Comparison of ENCODE assay signal across 18 cellular contexts in genomic region chr5:122967085-122967484, GRCh38.
DNase-seq lines count a peak whose midpoint lies in the region; ATAC-seq, FAIRE-seq and TF ChIP-seq lines count a peak whose summit lies in the region.
"Had no signal": no experiment of that assay in that cellular context is flagged by ENCODE, and none has a peak within 500 bp of the region (broad histone marks: within the 10 kb centered on the region; RNA-seq: fewer than 3 reads in every experiment).

No MANE protein-coding gene starts in this region.

- RAD21 ChIA-PET in GM12878 (lab: Charles Lee; ENCODE audit: unreplicated experiment): no interaction called here

- intact Hi-C loops in GM12878 (cut with micrococcal nuclease; ENCODE audit: unreplicated experiment) (no loop called here), mammary epithelial cell (cut with micrococcal nuclease) (no loop called here)

- no peaks in the 10 kb centered on the region for H3K36me3 ChIP-seq in GM12878 (ENCODE audit: control insufficient read depth in 2 of 2, insufficient read depth in 2 of 2, low read length in 1 of 2)
- H3K36me3 ChIP-seq in mammary epithelial cell (ENCODE audit: insufficient read depth, low read length): no peaks in the 10 kb centered on the region

- H3K9ac ChIP-seq in GM12878 (ENCODE audit: control insufficient read depth, insufficient read depth, low read length) (no peak overlapping the region), mammary epithelial cell (ENCODE audit: insufficient read depth, low read length) (no peak overlapping the region)

- H3K27me3 ChIP-seq in GM12878 (replicated peaks in 1 of 2; ENCODE audit: control insufficient read depth in 2 of 2, insufficient read depth in 2 of 2, low read length in 1 of 2) (no peaks in the 10 kb centered on the region), mammary epithelial cell (ENCODE audit: insufficient read depth, low read length) (no peaks in the 10 kb centered on the region)

- H3K9me3 ChIP-seq in GM12878 (replicated peaks; ENCODE audit: control insufficient read depth, insufficient read depth, low read length): no peaks in the 10 kb centered on the region
- no peaks in the 10 kb centered on the region for H3K9me3 ChIP-seq in mammary epithelial cell (replicated peaks; ENCODE audit: insufficient read depth, low read length)

- H4K20me1 ChIP-seq in GM12878 (ENCODE audit: control insufficient read depth, insufficient read depth): no peaks in the 10 kb centered on the region
- H4K20me1 ChIP-seq in mammary epithelial cell (ENCODE audit: insufficient read depth, low read length): no peaks in the 10 kb centered on the region

- SMC1A ChIA-PET in GM12878 (lab: Charles Lee; ENCODE audit: uncharacterized antibody, unreplicated experiment): interaction anchor here (1.2 kb wide), 1 partner anchor 18 kb away, joined by 4 read pairs; no protein-coding TSS in a partner anchor

- peaks cover 10% of the 10 kb centered on the region for H3K4me1 Mint-ChIP-seq in progenitor cell of endocrine pancreas (ENCODE audit: low read depth)
- H3K4me1 Mint-ChIP-seq: activated T-helper 17 cell treated with anti-CD3 and anti-CD28 coated beads, Interleukin-2, amount 50 U/mL, for 72 hours; central memory CD8-positive, alpha-beta T cell; stimulated activated naive CD8-positive, alpha-beta T cell treated with anti-CD3 and anti-CD28 coated beads, Interleukin-15, amount 100 ng/mL, for 72 hours had no signal

- no peak for TF ChIP-seq EP300 in GM12878 (IDR thresholded peaks at IDR 0.05; ENCODE audit: borderline replicate concordance in 1 of 2, control insufficient read depth in 1 of 2, low read depth in 2 of 2, low read length in 2 of 2)

- no peaks in the 10 kb centered on the region for H3K36me3 Mint-ChIP-seq in progenitor cell of endocrine pancreas (ENCODE audit: insufficient read depth)

- BruUV-seq in GM12878 (replicated peaks; lab: Mats Ljungman, UMichigan): no TSS peak
- BruUV-seq in mammary epithelial cell (replicated peaks; lab: Mats Ljungman, UMichigan): no TSS peak

- H3K9me3 Mint-ChIP-seq in progenitor cell of endocrine pancreas (ENCODE audit: low read depth): no peaks in the 10 kb centered on the region
- H3K9me3 Mint-ChIP-seq: central memory CD8-positive, alpha-beta T cell; HFFc6; stimulated activated naive CD8-positive, alpha-beta T cell treated with anti-CD3 and anti-CD28 coated beads, Interleukin-15, amount 100 ng/mL, for 72 hours had no signal

- POLR2A ChIA-PET in GM12878 (lab: Charles Lee): interaction anchor here (0.6 kb wide), 1 partner anchor 271 kb away, joined by 7 read pairs; no protein-coding TSS in a partner anchor

- TF ChIP-seq RAD21 in GM12878 (IDR thresholded peaks at IDR 0.05; ENCODE audit: insufficient read depth, low read depth, low read length): no peak

- in situ Hi-C loops in GM12878 (cut with MboI) (no loop called here), mammary epithelial cell (cut with MboI; ENCODE audit: low sequenced_read_pairs in 2 of 2) (no loop called here)

- DNase-seq in GM12878 (ENCODE audit: low read depth, low spot score): no peak
- DNase-seq in progenitor cell of endocrine pancreas (ENCODE audit: low spot score, unreplicated experiment): no peak
- DNase-seq in mammary epithelial cell: no peak
- no peak for DNase-seq in activated effector memory CD4-positive, alpha-beta T cell treated with Interleukin-2 at 50 U/mL for 16 hours
- DNase-seq: activated CD8-positive, alpha-beta T cell treated with anti-CD3 and anti-CD28 coated beads, Interleukin-2, amount 10 ng/mL, durations not matched to agents 7 days and 5 days; amniotic stem cell; RPMI8226; stimulated activated CD4-positive, alpha-beta T cell treated with anti-CD3 and anti-CD28 coated beads, Interleukin-12 subunit alpha, Interleukin-12 subunit beta, amount 100 ng/mL, for 4 hours; stimulated activated naive CD8-positive, alpha-beta T cell treated with anti-CD3 and anti-CD28 coated beads, Interleukin-15, amount 100 ng/mL, for 72 hours had no signal

- H3K79me2 ChIP-seq in GM12878 (ENCODE audit: control insufficient read depth, insufficient read depth, low read length) (no peaks in the 10 kb centered on the region), mammary epithelial cell (ENCODE audit: insufficient read depth, low read length) (no peaks in the 10 kb centered on the region)

- CTCF ChIA-PET in GM12878 (lab: Yijun Ruan, JAX): no interaction called here
- CTCF ChIA-PET in mammary epithelial cell (lab: Charles Lee; ENCODE audit: low non-redundant PET): no interaction called here

- no peak overlapping the region for H3K27ac Mint-ChIP-seq in progenitor cell of endocrine pancreas
- H3K27ac Mint-ChIP-seq: activated CD8-positive, alpha-beta T cell treated with anti-CD3 and anti-CD28 coated beads, Interleukin-2, amount 10 ng/mL, durations not matched to agents 7 days and 5 days; activated T-helper 17 cell treated with anti-CD3 and anti-CD28 coated beads, Interleukin-2, amount 50 U/mL, for 72 hours; HFFc6; stimulated activated naive CD8-positive, alpha-beta T cell treated with anti-CD3 and anti-CD28 coated beads, Interleukin-15, amount 100 ng/mL, for 72 hours had no signal

- H3K27ac ChIP-seq in GM12878 (ENCODE audit: control insufficient read depth, insufficient read depth) (no peak overlapping the region), mammary epithelial cell (ENCODE audit: insufficient read depth, low read depth, low read length) (no peak overlapping the region)
- H3K27ac ChIP-seq: VCaP had no signal

- ATAC-seq in GM18909 (IDR thresholded peaks at IDR 0.05; ENCODE audit: poor library complexity, unreplicated experiment): peak; percentile 58
- ATAC-seq in GM21529 (IDR thresholded peaks at IDR 0.05; ENCODE audit: unreplicated experiment): peak; percentile 17
- ATAC-seq in HG03097 (IDR thresholded peaks at IDR 0.05; ENCODE audit: low FRiP score, unreplicated experiment): peak; percentile 35
- ATAC-seq in GM12878: peak; percentile 56
- no peak for ATAC-seq in HG03039 (IDR thresholded peaks at IDR 0.05; ENCODE audit: unreplicated experiment)
- ATAC-seq: activated CD8-positive, alpha-beta T cell treated with anti-CD3 and anti-CD28 coated beads, Interleukin-2, amount 10 ng/mL, durations not matched to agents 7 days and 5 days; activated T-helper 17 cell treated with anti-CD3 and anti-CD28 coated beads, Interleukin-2, amount 50 U/mL, for 72 hours; stimulated activated naive CD8-positive, alpha-beta T cell treated with anti-CD3 and anti-CD28 coated beads, Interleukin-15, amount 100 ng/mL, for 72 hours had no signal

- H3K4me3 ChIP-seq in GM12878 (no peak overlapping the region), mammary epithelial cell (replicated peaks in 1 of 3; ENCODE audit: insufficient read depth in 1 of 3, low read depth in 2 of 3, low read length in 3 of 3) (no peak overlapping the region)

- TF ChIP-seq CTCF in GM12878 (IDR thresholded peaks at IDR 0.05 in 2 of 3, conservative IDR thresholded peaks at IDR 0.05 in 1 of 3; ENCODE audit: control insufficient read depth in 2 of 3, extremely low read depth in 1 of 3, insufficient read depth in 1 of 3, low read depth in 3 of 3, low read length in 3 of 3) (no peak), progenitor cell of endocrine pancreas (IDR thresholded peaks at IDR 0.05; ENCODE audit: unreplicated experiment) (no peak), mammary epithelial cell (conservative IDR thresholded peaks at IDR 0.05 in 1 of 2, IDR thresholded peaks at IDR 0.05 in 1 of 2; ENCODE audit: extremely low read depth in 1 of 2, insufficient read depth in 1 of 2, low read depth in 1 of 2, low read length in 2 of 2) (no peak)

- H2AFZ ChIP-seq in GM12878 (ENCODE audit: control insufficient read depth, low read depth, low read length) (peak overlapping the region; percentile 42), mammary epithelial cell (ENCODE audit: low read depth, low read length) (no peak overlapping the region)

- H3K4me1 ChIP-seq in GM12878 (ENCODE audit: control insufficient read depth, insufficient read depth, low read length) (peaks cover 7% of the 10 kb centered on the region), mammary epithelial cell (ENCODE audit: insufficient read depth, low read length) (no peaks in the 10 kb centered on the region)

- no peak overlapping the region for H3K4me3 Mint-ChIP-seq in progenitor cell of endocrine pancreas (ENCODE audit: low read depth)
- H3K4me3 Mint-ChIP-seq: activated CD8-positive, alpha-beta T cell treated with anti-CD3 and anti-CD28 coated beads, Interleukin-2, amount 10 ng/mL, durations not matched to agents 7 days and 5 days; activated T-helper 17 cell treated with anti-CD3 and anti-CD28 coated beads, Interleukin-2, amount 50 U/mL, for 72 hours; central memory CD8-positive, alpha-beta T cell; HFFc6; stimulated activated naive CD8-positive, alpha-beta T cell treated with anti-CD3 and anti-CD28 coated beads, Interleukin-15, amount 100 ng/mL, for 72 hours had no signal

- no peaks in the 10 kb centered on the region for H3K27me3 Mint-ChIP-seq in progenitor cell of endocrine pancreas
- H3K27me3 Mint-ChIP-seq: activated T-helper 17 cell treated with anti-CD3 and anti-CD28 coated beads, Interleukin-2, amount 50 U/mL, for 72 hours; central memory CD8-positive, alpha-beta T cell; stimulated activated naive CD8-positive, alpha-beta T cell treated with anti-CD3 and anti-CD28 coated beads, Interleukin-15, amount 100 ng/mL, for 72 hours had no signal

- dilution Hi-C loops in mammary epithelial cell (cut with HindIII; ENCODE audit: low sequenced_read_pairs): no loop called here

- FAIRE-seq in GM12878 (lab: Jason Lieb, UNC): peak; percentile 7
- FAIRE-seq: urothelium cell line had no signal

- no peak for TF ChIP-seq POLR2A in GM12878 (IDR thresholded peaks at IDR 0.05; ENCODE audit: low read depth, low read length)

- 53% methylated on average over 7 of the region's 7 CpGs for WGBS in GM12878 (ENCODE audit: insufficient coverage, insufficient replicate concordance, low lambda C conversion rate, missing lambda C conversion rate)
- 98% methylated on average over 7 of the region's 7 CpGs for WGBS in mammary epithelial cell (ENCODE audit: low coverage, missing lambda C conversion rate)

- H3K4me2 ChIP-seq in GM12878 (ENCODE audit: control insufficient read depth, insufficient read depth): no peak overlapping the region; the same call in 1 of the 2 replicates
- H3K4me2 ChIP-seq in mammary epithelial cell (ENCODE audit: insufficient read depth, low read depth, low read length): no peak overlapping the region
